Comparison of ENCODE assay signal across 1 cellular context in the genomic region with DNA sequence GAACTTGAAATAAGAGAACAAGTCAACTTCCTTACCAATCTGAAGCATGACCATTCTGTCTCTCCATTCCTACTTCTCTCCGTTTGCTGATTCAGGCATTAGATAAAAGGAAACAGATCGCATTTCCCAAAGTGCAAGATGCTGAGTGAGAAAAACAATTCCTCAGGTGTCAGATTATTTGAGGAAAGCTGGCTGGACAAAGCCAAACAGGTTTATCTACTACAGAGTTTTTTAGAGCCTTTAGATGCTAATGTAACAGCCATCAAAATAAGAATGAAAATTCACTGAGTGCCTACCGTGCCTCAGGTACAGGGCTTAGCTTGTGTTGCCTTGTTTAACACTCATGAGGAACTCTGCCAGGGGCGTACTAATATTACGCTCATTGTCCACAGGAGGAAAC.
TF ChIP-seq lines count a peak whose summit lies in the region.

No MANE protein-coding gene starts in this region.

TF ChIP-seq in GM23338, 12 proteins besides CTCF, POLR2A, EP300 and RAD21:
- TF ChIP-seq, protein P1, sequence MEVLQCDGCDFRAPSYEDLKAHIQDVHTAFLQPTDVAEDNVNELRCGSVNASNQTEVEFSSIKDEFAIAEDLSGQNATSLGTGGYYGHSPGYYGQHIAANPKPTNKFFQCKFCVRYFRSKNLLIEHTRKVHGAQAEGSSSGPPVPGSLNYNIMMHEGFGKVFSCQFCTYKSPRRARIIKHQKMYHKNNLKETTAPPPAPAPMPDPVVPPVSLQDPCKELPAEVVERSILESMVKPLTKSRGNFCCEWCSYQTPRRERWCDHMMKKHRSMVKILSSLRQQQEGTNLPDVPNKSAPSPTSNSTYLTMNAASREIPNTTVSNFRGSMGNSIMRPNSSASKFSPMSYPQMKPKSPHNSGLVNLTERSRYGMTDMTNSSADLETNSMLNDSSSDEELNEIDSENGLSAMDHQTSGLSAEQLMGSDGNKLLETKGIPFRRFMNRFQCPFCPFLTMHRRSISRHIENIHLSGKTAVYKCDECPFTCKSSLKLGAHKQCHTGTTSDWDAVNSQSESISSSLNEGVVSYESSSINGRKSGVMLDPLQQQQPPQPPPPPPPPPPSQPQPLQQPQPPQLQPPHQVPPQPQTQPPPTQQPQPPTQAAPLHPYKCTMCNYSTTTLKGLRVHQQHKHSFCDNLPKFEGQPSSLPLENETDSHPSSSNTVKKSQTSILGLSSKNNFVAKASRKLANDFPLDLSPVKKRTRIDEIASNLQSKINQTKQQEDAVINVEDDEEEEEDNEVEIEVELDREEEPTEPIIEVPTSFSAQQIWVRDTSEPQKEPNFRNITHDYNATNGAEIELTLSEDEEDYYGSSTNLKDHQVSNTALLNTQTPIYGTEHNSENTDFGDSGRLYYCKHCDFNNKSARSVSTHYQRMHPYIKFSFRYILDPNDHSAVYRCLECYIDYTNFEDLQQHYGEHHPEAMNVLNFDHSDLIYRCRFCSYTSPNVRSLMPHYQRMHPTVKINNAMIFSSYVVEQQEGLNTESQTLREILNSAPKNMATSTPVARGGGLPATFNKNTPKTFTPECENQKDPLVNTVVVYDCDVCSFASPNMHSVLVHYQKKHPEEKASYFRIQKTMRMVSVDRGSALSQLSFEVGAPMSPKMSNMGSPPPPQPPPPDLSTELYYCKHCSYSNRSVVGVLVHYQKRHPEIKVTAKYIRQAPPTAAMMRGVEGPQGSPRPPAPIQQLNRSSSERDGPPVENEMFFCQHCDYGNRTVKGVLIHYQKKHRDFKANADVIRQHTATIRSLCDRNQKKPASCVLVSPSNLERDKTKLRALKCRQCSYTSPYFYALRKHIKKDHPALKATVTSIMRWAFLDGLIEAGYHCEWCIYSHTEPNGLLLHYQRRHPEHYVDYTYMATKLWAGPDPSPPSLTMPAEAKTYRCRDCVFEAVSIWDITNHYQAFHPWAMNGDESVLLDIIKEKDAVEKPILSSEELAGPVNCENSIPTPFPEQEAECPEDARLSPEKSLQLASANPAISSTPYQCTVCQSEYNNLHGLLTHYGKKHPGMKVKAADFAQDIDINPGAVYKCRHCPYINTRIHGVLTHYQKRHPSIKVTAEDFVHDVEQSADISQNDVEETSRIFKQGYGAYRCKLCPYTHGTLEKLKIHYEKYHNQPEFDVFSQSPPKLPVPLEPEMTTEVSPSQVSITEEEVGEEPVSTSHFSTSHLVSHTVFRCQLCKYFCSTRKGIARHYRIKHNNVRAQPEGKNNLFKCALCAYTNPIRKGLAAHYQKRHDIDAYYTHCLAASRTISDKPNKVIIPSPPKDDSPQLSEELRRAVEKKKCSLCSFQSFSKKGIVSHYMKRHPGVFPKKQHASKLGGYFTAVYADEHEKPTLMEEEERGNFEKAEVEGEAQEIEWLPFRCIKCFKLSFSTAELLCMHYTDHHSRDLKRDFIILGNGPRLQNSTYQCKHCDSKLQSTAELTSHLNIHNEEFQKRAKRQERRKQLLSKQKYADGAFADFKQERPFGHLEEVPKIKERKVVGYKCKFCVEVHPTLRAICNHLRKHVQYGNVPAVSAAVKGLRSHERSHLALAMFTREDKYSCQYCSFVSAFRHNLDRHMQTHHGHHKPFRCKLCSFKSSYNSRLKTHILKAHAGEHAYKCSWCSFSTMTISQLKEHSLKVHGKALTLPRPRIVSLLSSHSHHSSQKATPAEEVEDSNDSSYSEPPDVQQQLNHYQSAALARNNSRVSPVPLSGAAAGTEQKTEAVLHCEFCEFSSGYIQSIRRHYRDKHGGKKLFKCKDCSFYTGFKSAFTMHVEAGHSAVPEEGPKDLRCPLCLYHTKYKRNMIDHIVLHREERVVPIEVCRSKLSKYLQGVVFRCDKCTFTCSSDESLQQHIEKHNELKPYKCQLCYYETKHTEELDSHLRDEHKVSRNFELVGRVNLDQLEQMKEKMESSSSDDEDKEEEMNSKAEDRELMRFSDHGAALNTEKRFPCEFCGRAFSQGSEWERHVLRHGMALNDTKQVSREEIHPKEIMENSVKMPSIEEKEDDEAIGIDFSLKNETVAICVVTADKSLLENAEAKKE (CRISPR knock-in tag; IDR thresholded peaks at IDR 0.05), result peak; percentile 43; the same call in 1 of the 2 replicates
- no peak for TF ChIP-seq EZH2 (IDR thresholded peaks at IDR 0.05; ENCODE audit: low read depth, unreplicated experiment)
- TF ChIP-seq NANOG (IDR thresholded peaks at IDR 0.05; ENCODE audit: borderline replicate concordance), result peak; percentile 66; the same call in 1 of the 2 replicates
